In the genomic region with DNA sequence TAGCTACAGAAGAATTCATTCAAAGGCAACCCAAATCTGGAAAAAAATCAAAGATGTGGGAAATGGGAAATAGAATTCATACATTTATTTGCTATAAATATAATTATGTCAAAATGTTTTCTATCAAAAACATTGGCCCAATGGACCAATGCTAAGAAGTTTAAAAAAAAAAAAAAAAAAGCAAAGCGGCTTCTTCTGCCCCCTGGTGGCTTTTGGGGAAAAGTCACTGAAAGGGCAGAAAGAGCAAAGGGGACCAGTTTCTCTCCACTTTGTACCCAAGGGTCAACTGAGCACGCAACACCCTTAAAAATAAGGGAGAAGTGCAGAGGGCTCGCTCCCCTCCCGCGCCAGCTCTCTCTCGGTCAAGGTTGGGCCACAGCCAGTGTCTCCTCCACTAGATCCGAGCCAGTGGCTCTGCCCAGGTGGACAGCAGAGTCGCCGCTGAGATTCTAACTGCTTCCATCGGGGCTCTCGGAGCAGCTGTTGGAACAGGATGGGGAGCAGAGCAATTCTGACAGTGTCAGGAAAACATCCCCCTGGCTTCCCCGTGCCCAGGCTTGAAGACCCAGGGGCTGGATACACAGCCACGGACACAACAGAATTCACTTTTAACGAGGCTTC, we compare ENCODE assay signal across 8 cellular contexts.
A peak's percentile ranks its signal among the peaks of the same experiment; 100 is the strongest.
DNase-seq lines count a peak whose midpoint lies in the region; ATAC-seq and TF ChIP-seq lines count a peak whose summit lies in the region.

No MANE protein-coding gene starts in this region.

- H3K36me3 ChIP-seq in mammary epithelial cell (ENCODE audit: insufficient read depth, low read length) (no peaks in the 10 kb centered on the region), mesenchymal stem cell (ENCODE audit: control insufficient read depth in 1 of 2, insufficient read depth in 2 of 2, low read depth in 1 of 2, low read length in 2 of 2) (no peaks in the 10 kb centered on the region)

- no peak overlapping the region for H4K91ac ChIP-seq in mesenchymal stem cell (ENCODE audit: low read length)

- H3K4me1 ChIP-seq in mammary epithelial cell (ENCODE audit: insufficient read depth, low read length) (no peaks in the 10 kb centered on the region), mesenchymal stem cell (ENCODE audit: control insufficient read depth, insufficient read depth, low read depth, low read length) (no peaks in the 10 kb centered on the region)

- H3K27me3 Mint-ChIP-seq in activated CD4-positive, alpha-beta T cell treated with anti-CD3 and anti-CD28 coated beads for 36 hours, result peaks cover 41% of the 10 kb centered on the region
- H3K27me3 Mint-ChIP-seq in stimulated activated memory B cell treated with anti-CD40 and anti-IgM and Interleukin-4, amounts not matched to agents 10 μg/mL and 1 μg/mL and 100 μg/mL, for 72 hours, result peaks cover 10% of the 10 kb centered on the region

- TF ChIP-seq CTCF in mammary epithelial cell (conservative IDR thresholded peaks at IDR 0.05 in 1 of 2, IDR thresholded peaks at IDR 0.05 in 1 of 2; ENCODE audit: extremely low read depth in 1 of 2, insufficient read depth in 1 of 2, low read depth in 1 of 2, low read length in 2 of 2), result peak; percentile 58 to 75

- intact Hi-C loops in activated CD4-positive, alpha-beta T cell treated with anti-CD3 and anti-CD28 coated beads for 36 hours (cut with DNase I, micrococcal nuclease), result loop anchor here (1.0 to 10.0 kb wide), 4 partner anchors 150 to 792 kb away; no protein-coding TSS in a partner anchor
- intact Hi-C loops in mammary epithelial cell (cut with micrococcal nuclease), result loop anchor here (1.0 to 10.0 kb wide), 7 partner anchors 126 to 791 kb away; partner anchors contain the start of gene FGFR2

- dilution Hi-C loops in mammary epithelial cell (cut with HindIII; ENCODE audit: low sequenced_read_pairs), result loop anchor here (25.0 kb wide), 1 partner anchor 797 kb away; no protein-coding TSS in a partner anchor

- H3K23ac ChIP-seq in mesenchymal stem cell (ENCODE audit: low read length in 2 of 2), result no peak overlapping the region

- H3K4me3 Mint-ChIP-seq in activated CD4-positive, alpha-beta T cell treated with anti-CD3 and anti-CD28 coated beads for 36 hours, result no peak overlapping the region
- H3K4me3 Mint-ChIP-seq in stimulated activated memory B cell treated with anti-CD40 and anti-IgM and Interleukin-4, amounts not matched to agents 10 μg/mL and 1 μg/mL and 100 μg/mL, for 72 hours, result no peak overlapping the region

- no peak overlapping the region for H4K8ac ChIP-seq in mesenchymal stem cell (ENCODE audit: low read length)

- in situ Hi-C loops in mammary epithelial cell (cut with MboI; ENCODE audit: low sequenced_read_pairs in 2 of 2), result loop anchor here (5.0 to 10.0 kb wide), 2 partner anchors 790 to 792 kb away; no protein-coding TSS in a partner anchor

- H2BK120ac ChIP-seq in mesenchymal stem cell (ENCODE audit: low read depth, low read length), result no peak overlapping the region

- no peak overlapping the region for H3K27ac Mint-ChIP-seq in activated CD4-positive, alpha-beta T cell treated with anti-CD3 and anti-CD28 coated beads for 36 hours
- H3K27ac Mint-ChIP-seq in stimulated activated memory B cell treated with anti-CD40 and anti-IgM and Interleukin-4, amounts not matched to agents 10 μg/mL and 1 μg/mL and 100 μg/mL, for 72 hours, result no peak overlapping the region

- H2AK5ac ChIP-seq in mesenchymal stem cell (ENCODE audit: low read length, severe bottlenecking), result no peak overlapping the region

- H3K4me2 ChIP-seq in mammary epithelial cell (ENCODE audit: insufficient read depth, low read depth, low read length) (no peak overlapping the region), mesenchymal stem cell (ENCODE audit: low read length, poor library complexity, severe bottlenecking) (no peak overlapping the region)

- no peak overlapping the region for H2AFZ ChIP-seq in mammary epithelial cell (ENCODE audit: low read depth, low read length)
- no peak overlapping the region for H2AFZ ChIP-seq in mesenchymal stem cell (ENCODE audit: low read depth, low read length)

- no peaks in the 10 kb centered on the region for H3K79me2 ChIP-seq in mammary epithelial cell (ENCODE audit: insufficient read depth, low read length)

- POLR2A ChIA-PET in activated CD4-positive, alpha-beta T cell treated with anti-CD3 and anti-CD28 coated beads for 36 hours (lab: Charles Lee), result no interaction called here

- H3K79me1 ChIP-seq in mesenchymal stem cell (replicated peaks; ENCODE audit: low read length, poor library complexity, severe bottlenecking), result no peaks in the 10 kb centered on the region

- no peaks in the 10 kb centered on the region for H3K9me3 Mint-ChIP-seq in activated CD4-positive, alpha-beta T cell treated with anti-CD3 and anti-CD28 coated beads for 36 hours (ENCODE audit: low read depth)
- no peaks in the 10 kb centered on the region for H3K9me3 Mint-ChIP-seq in stimulated activated memory B cell treated with anti-CD40 and anti-IgM and Interleukin-4, amounts not matched to agents 10 μg/mL and 1 μg/mL and 100 μg/mL, for 72 hours

- ATAC-seq in activated CD4-positive, alpha-beta T cell treated with anti-CD3 and anti-CD28 coated beads for 36 hours, result no peak
- ATAC-seq in stimulated activated memory B cell treated with anti-CD40 and anti-IgM and Interleukin-4, amounts not matched to agents 10 μg/mL and 1 μg/mL and 100 μg/mL, for 72 hours, result no peak
- no peak for ATAC-seq in GM21529 (IDR thresholded peaks at IDR 0.05; ENCODE audit: unreplicated experiment)
- no peak for ATAC-seq in GM19395 (IDR thresholded peaks at IDR 0.05; ENCODE audit: unreplicated experiment)

- 30% methylated on average over 9 of the region's 14 CpGs for WGBS in mammary epithelial cell (ENCODE audit: low coverage, missing lambda C conversion rate)
- 50% methylated on average over 13 of the region's 14 CpGs for WGBS in mesenchymal stem cell

- BruUV-seq in mammary epithelial cell (replicated peaks; lab: Mats Ljungman, UMichigan), result no TSS peak

- H4K20me1 ChIP-seq in mammary epithelial cell (ENCODE audit: insufficient read depth, low read length), result no peaks in the 10 kb centered on the region

- H2BK12ac ChIP-seq in mesenchymal stem cell (ENCODE audit: low read length in 2 of 2), result no peak overlapping the region

- DNase-seq in activated CD4-positive, alpha-beta T cell treated with anti-CD3 and anti-CD28 coated beads for 36 hours, result peak; percentile 40
- DNase-seq in activated CD4-positive, alpha-beta T cell treated with anti-CD3 and anti-CD28 coated beads for 4 hours, result no peak
- DNase-seq in M059J (ENCODE audit: low read depth), result peak; percentile 31
- peak; percentile 10 for DNase-seq in mammary epithelial cell
- DNase-seq in mesenchymal stem cell, result peak; percentile 24

- CTCF ChIA-PET in activated CD4-positive, alpha-beta T cell treated with anti-CD3 and anti-CD28 coated beads for 36 hours (lab: Charles Lee), result interaction anchor here (0.6 to 2.1 kb wide), 4 partner anchors 11 to 922 kb away, joined by 3 to 7 read pairs (median 4); no protein-coding TSS in a partner anchor
- CTCF ChIA-PET in mammary epithelial cell (lab: Charles Lee; ENCODE audit: low non-redundant PET), result interaction anchor here (0.8 kb wide), 1 partner anchor 119 kb away, joined by 6 read pairs; no protein-coding TSS in a partner anchor

- H3K27me3 ChIP-seq in mammary epithelial cell (ENCODE audit: insufficient read depth, low read length) (no peaks in the 10 kb centered on the region), mesenchymal stem cell (ENCODE audit: control insufficient read depth in 1 of 2, insufficient read depth in 1 of 2, low read length in 2 of 2) (peaks cover 17 to 26% of the 10 kb centered on the region in 2 experiments)

- H3K9ac ChIP-seq in mammary epithelial cell (ENCODE audit: insufficient read depth, low read length) (no peak overlapping the region), mesenchymal stem cell (ENCODE audit: low read length) (no peak overlapping the region)

- no peak overlapping the region for H3K27ac ChIP-seq in mammary epithelial cell (ENCODE audit: insufficient read depth, low read depth, low read length)
- H3K27ac ChIP-seq in mesenchymal stem cell (ENCODE audit: low read length, poor library complexity, severe bottlenecking), result no peak overlapping the region

- no peak overlapping the region for H3K14ac ChIP-seq in mesenchymal stem cell (ENCODE audit: low read length in 2 of 2)

- H3K9me3 ChIP-seq in mammary epithelial cell (replicated peaks; ENCODE audit: insufficient read depth, low read length) (no peaks in the 10 kb centered on the region), mesenchymal stem cell (ENCODE audit: control insufficient read depth, low read length) (no peaks in the 10 kb centered on the region)

- no peaks in the 10 kb centered on the region for H3K36me3 Mint-ChIP-seq in activated CD4-positive, alpha-beta T cell treated with anti-CD3 and anti-CD28 coated beads for 36 hours (ENCODE audit: low read depth)
- no peaks in the 10 kb centered on the region for H3K36me3 Mint-ChIP-seq in stimulated activated memory B cell treated with anti-CD40 and anti-IgM and Interleukin-4, amounts not matched to agents 10 μg/mL and 1 μg/mL and 100 μg/mL, for 72 hours

- H2BK5ac ChIP-seq in mesenchymal stem cell (ENCODE audit: low read depth, low read length, poor library complexity, severe bottlenecking), result no peak overlapping the region

- peaks cover 11% of the 10 kb centered on the region for H3K4me1 Mint-ChIP-seq in activated CD4-positive, alpha-beta T cell treated with anti-CD3 and anti-CD28 coated beads for 36 hours
- no peaks in the 10 kb centered on the region for H3K4me1 Mint-ChIP-seq in stimulated activated memory B cell treated with anti-CD40 and anti-IgM and Interleukin-4, amounts not matched to agents 10 μg/mL and 1 μg/mL and 100 μg/mL, for 72 hours

- no peak overlapping the region for H2BK15ac ChIP-seq in mesenchymal stem cell (ENCODE audit: low read depth, poor library complexity, severe bottlenecking)

- H3K18ac ChIP-seq in mesenchymal stem cell (ENCODE audit: low read depth in 1 of 2, low read length in 2 of 2), result no peak overlapping the region

- no peak overlapping the region for H3K4ac ChIP-seq in mesenchymal stem cell (ENCODE audit: low read depth in 1 of 2, low read length in 2 of 2)

- H3K4me3 ChIP-seq in mammary epithelial cell (replicated peaks in 1 of 3; ENCODE audit: insufficient read depth in 1 of 3, low read depth in 2 of 3, low read length in 3 of 3), result no peak overlapping the region
- H3K4me3 ChIP-seq in mesenchymal stem cell (ENCODE audit: insufficient read depth in 1 of 2, low read depth in 1 of 2, low read length in 2 of 2), result no peak overlapping the region

Comparison
In these comparisons a context has a peak if more than half of its experiments do, and no peak if none do; other contexts are left out.
1. DNase-seq: peak in activated CD4-positive, alpha-beta T cell treated with anti-CD3 and anti-CD28 coated beads for 36 hours (single experiment), M059J (single experiment), mammary epithelial cell (single experiment) and mesenchymal stem cell (single experiment); none in activated CD4-positive, alpha-beta T cell treated with anti-CD3 and anti-CD28 coated beads for 4 hours (0 of 2).